In the genomic region with DNA sequence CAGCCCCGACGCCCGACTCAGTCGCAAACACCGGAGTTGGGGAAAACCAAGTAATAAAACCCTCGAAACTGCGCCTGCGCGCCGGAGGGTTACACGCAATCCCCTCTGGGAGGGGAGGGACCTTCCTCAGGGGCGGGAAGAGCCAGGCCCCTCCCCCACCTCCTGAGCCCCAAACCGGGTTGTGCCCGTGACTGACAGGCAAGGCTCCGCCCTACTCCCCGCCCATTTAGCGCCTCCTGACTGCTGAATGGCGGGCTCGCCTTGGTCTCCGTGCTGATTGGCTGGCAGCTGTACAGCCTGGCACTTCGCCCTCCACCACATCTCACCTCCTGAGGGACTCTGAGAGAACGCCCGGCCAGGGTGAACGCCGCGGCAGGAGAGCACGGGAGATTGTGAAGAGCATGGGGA, we compare ENCODE assay signal across 10 cellular contexts. TPM values are rescaled to one million over a fixed set of nuclear protein-coding genes. Genes with fewer than 3 reads are reported as not detected.
DNase-seq lines count a peak whose midpoint lies in the region; ATAC-seq and TF ChIP-seq lines count a peak whose summit lies in the region.
"Had no signal": no experiment of that assay in that cellular context is flagged by ENCODE, and none has a peak within 500 bp of the region (broad histone marks: within the 10 kb centered on the region; RNA-seq: fewer than 3 reads in every experiment).

TSS of gene PRDM9 (plus strand) at position 332 of the 408 bp plus-strand sequence. CDS start 1,425 bp downstream, outside the sequence.

- H3K27me3 ChIP-seq in WERI-Rb-1 (ENCODE audit: insufficient read depth, low read depth, severe bottlenecking) (no peaks in the 10 kb centered on the region), aorta (ENCODE audit: control insufficient read depth in 1 of 2, insufficient read depth in 2 of 2, low read length in 1 of 2) (no peaks in the 10 kb centered on the region)

- H3K36me3 ChIP-seq in WERI-Rb-1 (no peaks in the 10 kb centered on the region), aorta (ENCODE audit: control insufficient read depth in 1 of 2, insufficient read depth in 2 of 2, low read length in 1 of 2) (no peaks in the 10 kb centered on the region)

- H3K27ac ChIP-seq in WERI-Rb-1 (peak within 1 kb of the TSS; percentile 28), aorta (ENCODE audit: low read depth in 1 of 2, low read length in 2 of 2) (no peak within 1 kb of the TSS)

- DNase-seq in stimulated activated CD4-positive, alpha-beta T cell treated with anti-CD3 and anti-CD28 coated beads, Interleukin-15, amount 100 ng/mL, for 24 hours = peak; percentile 23
- no peak for DNase-seq in stimulated activated CD4-positive, alpha-beta T cell treated with anti-CD3 and anti-CD28 coated beads, Interleukin-2, amount 100 ng/mL, for 48 hours
- DNase-seq in WERI-Rb-1 = peak; percentile 92
- DNase-seq in left kidney (ENCODE audit: low read depth, low spot score) = peak; percentile 86
- DNase-seq in aorta = peak; percentile 45 to 84

- WGBS in aorta, 2 donors = 60 to 73% methylated on average over 24 to 27 of the region's 27 CpGs

- no peaks in the 10 kb centered on the region for H3K4me1 ChIP-seq in aorta (ENCODE audit: control insufficient read depth in 1 of 2, insufficient read depth in 2 of 2, low read length in 2 of 2)

- H3K4me3 ChIP-seq in WERI-Rb-1 (ENCODE audit: low read depth, low read length) (peak within 1 kb of the TSS; percentile 39), aorta (ENCODE audit: low read length in 2 of 2) (no peak within 1 kb of the TSS)

- H3K9me3 ChIP-seq in WERI-Rb-1 (ENCODE audit: severe bottlenecking) (no peaks in the 10 kb centered on the region), aorta (ENCODE audit: control insufficient read depth, low read length) (no peaks in the 10 kb centered on the region)

- TF ChIP-seq CTCF in WERI-Rb-1 (IDR thresholded peaks at IDR 0.05; ENCODE audit: low read depth, low read length) = no peak

- peak; percentile 76 for ATAC-seq in aorta (ENCODE audit: low FRiP score)
- no peak for ATAC-seq in HG02588 (IDR thresholded peaks at IDR 0.05; ENCODE audit: unreplicated experiment)
- no peak for ATAC-seq in HG02973 (IDR thresholded peaks at IDR 0.05; ENCODE audit: unreplicated experiment)
- ATAC-seq in GM21515 (IDR thresholded peaks at IDR 0.05; ENCODE audit: unreplicated experiment) = no peak

- intact Hi-C loops in aorta (cut with DNase I) = no loop called here

RNA-seq across cellular contexts. Expression of gene PRDM9, which starts in this region (rescaled TPM):
- not detected for total RNA-seq in aorta
- polyA plus RNA-seq in aorta = under 1 TPM in 1 of 2 donors, not detected in 1; 0.03 TPM
- total RNA-seq: endothelial cell of umbilical vein, NCI-H460 had no signal
- polyA plus RNA-seq: endothelial cell of umbilical vein had no signal

Comparison
In these comparisons a context has a peak if more than half of its experiments do, and no peak if none do; other contexts are left out.
1. DNase-seq: peak in stimulated activated CD4-positive, alpha-beta T cell treated with anti-CD3 and anti-CD28 coated beads, Interleukin-15, amount 100 ng/mL, for 24 hours (single experiment), WERI-Rb-1 (single experiment) and left kidney (single experiment); none in stimulated activated CD4-positive, alpha-beta T cell treated with anti-CD3 and anti-CD28 coated beads, Interleukin-2, amount 100 ng/mL, for 48 hours (0 of 2).
2. Peak in DNase-seq and ATAC-seq in aorta; RNA of the gene not detected or under 1 TPM.